ENCODE assay signal across 1 cellular context in genomic region chr1:172898866-172899265, GRCh38.
TF ChIP-seq lines count a peak whose summit lies in the region.

No MANE protein-coding gene starts in this region.

TF ChIP-seq in IMR-90, 13 proteins besides CTCF, POLR2A, EP300 and RAD21 (continued from another document):
- peak; percentile 15 for TF ChIP-seq RCOR1 (IDR thresholded peaks at IDR 0.05; ENCODE audit: insufficient replicate concordance, low read length)
